In genomic region chr4:8917868-8918783, GRCh38 we compare ENCODE assay signal across 8 cellular contexts. TPM values are rescaled to one million over a fixed set of nuclear protein-coding genes. Genes with fewer than 3 reads are reported as not detected.
A peak's percentile ranks its signal among the peaks of the same experiment; 100 is the strongest.
DNase-seq lines count a peak whose midpoint lies in the region; ATAC-seq and TF ChIP-seq lines count a peak whose summit lies in the region.

No MANE protein-coding gene starts in this region.

- no peaks in the 10 kb centered on the region for H3K36me3 ChIP-seq in BLaER1 treated with 17β-estradiol and CSF1 and Interleukin-3, amounts not matched to agents 10 nM and 100 nM
- H3K36me3 ChIP-seq in prostate gland: no peaks in the 10 kb centered on the region

- H3K4me2 ChIP-seq in BLaER1 treated with 17β-estradiol and CSF1 and Interleukin-3, amounts not matched to agents 10 nM and 100 nM: peak overlapping the region in 9 of 11 experiments; percentile 0 to 63 (median 23); a peak in 13 of 22 replicates

- H3K4me3 ChIP-seq in BLaER1 treated with 17β-estradiol and CSF1 and Interleukin-3, amounts not matched to agents 10 nM and 100 nM: no peak overlapping the region
- H3K4me3 ChIP-seq in prostate gland: no peak overlapping the region

- H3K27ac ChIP-seq in BLaER1 treated with 17β-estradiol and CSF1 and Interleukin-3, amounts not matched to agents 10 nM and 100 nM: no peak overlapping the region
- no peak overlapping the region for H3K27ac ChIP-seq in RWPE1
- no peak overlapping the region for H3K27ac ChIP-seq in prostate gland

- peaks cover 0 to 26% (median 9%) of the 10 kb centered on the region in 10 experiments; a peak in 9 of 20 replicates for H3K4me1 ChIP-seq in BLaER1 treated with 17β-estradiol and CSF1 and Interleukin-3, amounts not matched to agents 10 nM and 100 nM
- H3K4me1 ChIP-seq in prostate gland (replicated peaks): no peaks in the 10 kb centered on the region

- CTCF ChIA-PET in RWPE1 (lab: Yijun Ruan, JAX): interaction anchor here (0.6 to 1.6 kb wide), 11 partner anchors 55 to 319 kb away, joined by 3 to 9 read pairs (median 4); no protein-coding TSS in a partner anchor

- TF ChIP-seq POLR2A in prostate gland (IDR thresholded peaks at IDR 0.05): no peak

- 12% methylated on average over 20 of the region's 20 CpGs for WGBS in prostate gland

- H4K20me1 ChIP-seq in BLaER1 treated with 17β-estradiol and CSF1 and Interleukin-3, amounts not matched to agents 10 nM and 100 nM: peaks cover 0 to 29% (median 0%) of the 10 kb centered on the region in 11 experiments; a peak in 3 of 22 replicates

- H3K27me3 ChIP-seq in BLaER1 treated with 17β-estradiol and CSF1 and Interleukin-3, amounts not matched to agents 10 nM and 100 nM: no peaks in the 10 kb centered on the region; a peak in 1 of 22 replicates
- peaks cover 4% of the 10 kb centered on the region for H3K27me3 ChIP-seq in prostate gland (replicated peaks; ENCODE audit: insufficient read depth)

- intact Hi-C loops in Right ventricle myocardium inferior (cut with DNase I) (no loop called here), prostate gland (cut with DNase I) (loop anchor here (10.0 kb wide), 1 partner anchor 313 kb away; no protein-coding TSS in a partner anchor)

- TF ChIP-seq CTCF in RWPE1 (conservative IDR thresholded peaks at IDR 0.05; ENCODE audit: low read depth) (peak; percentile 92), prostate gland (IDR thresholded peaks at IDR 0.05) (peak; percentile 53 to 79 (median 72))

- H3K9ac ChIP-seq in BLaER1 treated with 17β-estradiol and CSF1 and Interleukin-3, amounts not matched to agents 10 nM and 100 nM: no peak overlapping the region

- ATAC-seq in GM18870 (IDR thresholded peaks at IDR 0.05; ENCODE audit: unreplicated experiment): peak; percentile 88
- ATAC-seq in HG03342 (IDR thresholded peaks at IDR 0.05; ENCODE audit: unreplicated experiment): peak; percentile 85
- peak; percentile 53 for ATAC-seq in Right ventricle myocardium inferior
- ATAC-seq in GM21515 (IDR thresholded peaks at IDR 0.05; ENCODE audit: unreplicated experiment): no peak

- DNase-seq in RWPE1 (ENCODE audit: low spot score) (peak; percentile 55), Right ventricle myocardium inferior (ENCODE audit: missing footprints) (peak; percentile 63), prostate gland (ENCODE audit: low spot score) (peak; percentile 43)
- peak; percentile 36 to 43 (median 40) for DNase-seq in activated naive CD4-positive, alpha-beta T cell (lab: John Stamatoyannopoulos, UW)

- H3K9me3 ChIP-seq in BLaER1 treated with 17β-estradiol and CSF1 and Interleukin-3, amounts not matched to agents 10 nM and 100 nM (replicated peaks in 1 of 11): peaks cover 8 to 10% (median 9%) of the 10 kb centered on the region in 11 experiments
- H3K9me3 ChIP-seq in prostate gland: no peaks in the 10 kb centered on the region

- POLR2A ChIA-PET in RWPE1 (lab: Yijun Ruan, JAX; ENCODE audit: low non-redundant PET): no interaction called here

RNA-seq across cellular contexts. Expression of gene HMX1, which starts 46.5 kb away (rescaled TPM):
- total RNA-seq in Right ventricle myocardium inferior: not detected
- 1 to 10 TPM in 1 of 2 donors, not detected in 1; 5.3 TPM for total RNA-seq in prostate gland
